8 cellular contexts compared by ENCODE assay signal in the genomic region with DNA sequence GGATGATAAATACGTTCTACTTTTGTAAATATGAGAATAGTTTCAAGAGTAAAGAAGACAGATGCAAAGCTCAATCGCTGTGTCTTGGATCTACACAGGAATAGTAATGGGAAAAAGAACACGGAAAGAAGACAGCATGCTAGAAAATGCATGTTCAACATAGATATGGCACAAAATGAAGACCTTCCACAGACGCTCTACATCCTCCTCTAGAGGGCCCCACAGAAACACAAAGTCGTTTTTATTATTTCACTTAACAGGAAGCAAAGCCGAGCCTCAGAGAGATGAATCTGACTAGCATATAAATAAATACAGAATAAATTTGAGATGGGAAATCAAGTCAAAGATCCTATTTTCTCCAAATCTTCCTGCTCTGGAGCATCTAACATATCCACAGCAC.
A peak's percentile ranks its signal among the peaks of the same experiment; 100 is the strongest.
DNase-seq lines count a peak whose midpoint lies in the region; ATAC-seq, FAIRE-seq and TF ChIP-seq lines count a peak whose summit lies in the region.

No MANE protein-coding gene starts in this region.

- 7% methylated on average over 6 of the region's 6 CpGs for WGBS in A549 (ENCODE audit: missing lambda C conversion rate)

- CTCF ChIA-PET in A549 (lab: Yijun Ruan, JAX) = interaction anchor here (0.6 to 5.9 kb wide), 11 partner anchors 9 to 1190 kb away, joined by 3 to 84 read pairs (median 3); no protein-coding TSS in a partner anchor

- H3K4me3 ChIP-seq in A549 (peak overlapping the region; percentile 15; the same call in 1 of the 3 replicates), KMS-11 (IDR thresholded peaks at IDR 0.05; ENCODE audit: insufficient read depth, low read depth, low read length) (no peak overlapping the region), parathyroid adenoma (ENCODE audit: low read depth, low read length) (no peak overlapping the region), Peyer's patch (no peak overlapping the region)

- TF ChIP-seq CTCF in A549 (IDR thresholded peaks at IDR 0.05) (peak; percentile 62), KMS-11 (conservative IDR thresholded peaks at IDR 0.05; ENCODE audit: low read depth, low read length) (peak; percentile 39; the same call in 1 of the 2 replicates), parathyroid adenoma (IDR thresholded peaks at IDR 0.05) (peak; percentile 5), Peyer's patch (IDR thresholded peaks at IDR 0.05) (peak in 3 of 6 experiments; percentile 36 to 55 (median 49))

- H3K4me2 ChIP-seq in A549 = peak overlapping the region; percentile 94
- peak overlapping the region; percentile 83 for H3K4me2 ChIP-seq in KMS-11
- no peak overlapping the region for H3K4me2 ChIP-seq in parathyroid adenoma (ENCODE audit: low read length)

- FAIRE-seq in A549 (lab: Jason Lieb, UNC) = peak; percentile 65

- no peaks in the 10 kb centered on the region for H3K9me3 ChIP-seq in A549
- H3K9me3 ChIP-seq in parathyroid adenoma (ENCODE audit: control insufficient read depth, low read length) = no peaks in the 10 kb centered on the region
- no peaks in the 10 kb centered on the region for H3K9me3 ChIP-seq in Peyer's patch

- no peak for TF ChIP-seq POLR2A in A549 (IDR thresholded peaks at IDR 0.05; ENCODE audit: low read length)
- no peak for TF ChIP-seq POLR2A in Peyer's patch (IDR thresholded peaks at IDR 0.05)

- peaks cover 35% of the 10 kb centered on the region; the same call in 1 of the 2 replicates for H3K79me2 ChIP-seq in KMS-11 (ENCODE audit: insufficient read depth, low read depth)
- H3K79me2 ChIP-seq in parathyroid adenoma = peaks cover 7% of the 10 kb centered on the region

- POLR2A ChIA-PET in A549 (lab: Yijun Ruan, JAX) = no interaction called here

- H3K27me3 ChIP-seq in KMS-11 (ENCODE audit: insufficient read depth, low read depth) = no peaks in the 10 kb centered on the region
- no peaks in the 10 kb centered on the region for H3K27me3 ChIP-seq in parathyroid adenoma (ENCODE audit: control insufficient read depth, insufficient read depth, low read length)
- H3K27me3 ChIP-seq in Peyer's patch = no peaks in the 10 kb centered on the region

- TF ChIP-seq EP300 in A549 (IDR thresholded peaks at IDR 0.05) = no peak

- DNase-seq in A549 (ENCODE audit: low read depth in 1 of 2, low spot score in 1 of 2) (peak; percentile 36 to 78), cerebellar cortex (ENCODE audit: low spot score) (peak; percentile 29), Peyer's patch (no peak), HPDE6-E6E7 (ENCODE audit: extremely low spot score) (no peak)

- H4K20me1 ChIP-seq in KMS-11 (ENCODE audit: insufficient read depth) = no peaks in the 10 kb centered on the region

- peak in 1 of 2 experiments; percentile 49; a peak in 3 of 6 replicates for ATAC-seq in A549
- ATAC-seq in GM18498 (IDR thresholded peaks at IDR 0.05; ENCODE audit: unreplicated experiment) = peak; percentile 72
- ATAC-seq in HG03457 (IDR thresholded peaks at IDR 0.05; ENCODE audit: unreplicated experiment) = no peak

- peak; percentile 67 to 75 for TF ChIP-seq RAD21 in A549 (conservative IDR thresholded peaks at IDR 0.05 in 1 of 2, IDR thresholded peaks at IDR 0.05 in 1 of 2)

- H3K4me1 ChIP-seq in A549 (peaks cover 61% of the 10 kb centered on the region), KMS-11 (ENCODE audit: low read depth, poor library complexity, severe bottlenecking) (peaks cover 68% of the 10 kb centered on the region), parathyroid adenoma (peaks cover 2% of the 10 kb centered on the region), Peyer's patch (peaks cover 0 to 7% (median 0%) of the 10 kb centered on the region in 4 donors)

- no peaks in the 10 kb centered on the region for H3K36me3 ChIP-seq in KMS-11 (ENCODE audit: insufficient read depth)
- H3K36me3 ChIP-seq in parathyroid adenoma (ENCODE audit: control insufficient read depth, insufficient read depth, low read length) = no peaks in the 10 kb centered on the region
- no peaks in the 10 kb centered on the region for H3K36me3 ChIP-seq in Peyer's patch

- H2AFZ ChIP-seq in KMS-11 (ENCODE audit: low read depth) = no peak overlapping the region
- no peak overlapping the region for H2AFZ ChIP-seq in parathyroid adenoma

- H3K27ac ChIP-seq in A549 = peak overlapping the region; percentile 86 to 97
- H3K27ac ChIP-seq in KMS-11 = no peak overlapping the region
- no peak overlapping the region for H3K27ac ChIP-seq in parathyroid adenoma
- H3K27ac ChIP-seq in Peyer's patch = no peak overlapping the region

- no peak overlapping the region for H3K9ac ChIP-seq in KMS-11
- H3K9ac ChIP-seq in parathyroid adenoma = no peak overlapping the region

TF ChIP-seq in A549, 52 proteins besides CTCF, POLR2A, EP300 and RAD21:
- TF ChIP-seq SMC3 (IDR thresholded peaks at IDR 0.05) = peak; percentile 75
- TF ChIP-seq JUN (IDR thresholded peaks at IDR 0.05) = 0 out of 5 replicates have a peak, but pooled peaks of 1 of the 2 experiments have one; percentile 25
- TF ChIP-seq, protein P1, sequence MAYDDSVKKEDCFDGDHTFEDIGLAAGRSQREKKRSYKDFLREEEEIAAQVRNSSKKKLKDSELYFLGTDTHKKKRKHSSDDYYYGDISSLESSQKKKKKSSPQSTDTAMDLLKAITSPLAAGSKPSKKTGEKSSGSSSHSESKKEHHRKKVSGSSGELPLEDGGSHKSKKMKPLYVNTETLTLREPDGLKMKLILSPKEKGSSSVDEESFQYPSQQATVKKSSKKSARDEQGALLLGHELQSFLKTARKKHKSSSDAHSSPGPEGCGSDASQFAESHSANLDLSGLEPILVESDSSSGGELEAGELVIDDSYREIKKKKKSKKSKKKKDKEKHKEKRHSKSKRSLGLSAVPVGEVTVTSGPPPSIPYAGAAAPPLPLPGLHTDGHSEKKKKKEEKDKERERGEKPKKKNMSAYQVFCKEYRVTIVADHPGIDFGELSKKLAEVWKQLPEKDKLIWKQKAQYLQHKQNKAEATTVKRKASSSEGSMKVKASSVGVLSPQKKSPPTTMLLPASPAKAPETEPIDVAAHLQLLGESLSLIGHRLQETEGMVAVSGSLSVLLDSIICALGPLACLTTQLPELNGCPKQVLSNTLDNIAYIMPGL (CRISPR knock-in tag; IDR thresholded peaks at IDR 0.05; ENCODE audit: borderline replicate concordance) = no peak
TF ChIP-seq in A549: peak in this region for 2.

Comparison
In these comparisons a context has a peak if more than half of its experiments do, and no peak if none do; other contexts are left out.
1. DNase-seq: peak in A549 (2 of 2) and cerebellar cortex (single experiment); none in Peyer's patch (0 of 3) and HPDE6-E6E7 (single experiment).
2. H3K27ac ChIP-seq: peak in A549 (2 of 2); none in KMS-11 (single experiment), parathyroid adenoma (single experiment) and Peyer's patch (0 of 4).